ENCODE assay signal across 21 cellular contexts in genomic region chr16:82094942-82095540, GRCh38. TPM values are rescaled to one million over a fixed set of nuclear protein-coding genes. Genes with fewer than 3 reads are reported as not detected.
"Had no signal": no experiment of that assay in that cellular context is flagged by ENCODE, and none has a peak within 500 bp of the region (broad histone marks: within the 10 kb centered on the region; RNA-seq: fewer than 3 reads in every experiment).

No MANE protein-coding gene starts in this region.

- DNase-seq: activated CD4-positive, alpha-beta T cell treated with anti-CD3 and anti-CD28 coated beads for 1 hour; activated CD4-positive, alpha-beta T cell treated with anti-CD3 and anti-CD28 coated beads, Interleukin-2, amount 50 U/mL, for 1 hour; activated CD8-positive, alpha-beta T cell treated with anti-CD3 and anti-CD28 coated beads, Interleukin-2, amount 10 ng/mL, durations not matched to agents 7 days and 5 days; activated gamma-delta T cell treated with Interleukin-2 at 50 U/mL for 16 hours; activated T-cell treated with anti-CD3 and anti-CD28 coated beads, Interleukin-2, amount 50 U/mL, for 1 hour; aorta; effector memory CD4-positive, alpha-beta T cell; hippocampal formation; left cardiac atrium; midbrain; natural killer cell; ovary; stimulated activated CD4-positive, alpha-beta T cell treated with anti-CD3 and anti-CD28 coated beads, Interleukin-4, amount 100 ng/mL, for 24 hours; stimulated activated naive CD4-positive, alpha-beta T cell treated with Interleukin-2 at 50 U/mL for 16 hours; T-helper 1 cell; WERI-Rb-1 had no signal

- H3K27ac Mint-ChIP-seq: activated CD8-positive, alpha-beta T cell treated with anti-CD3 and anti-CD28 coated beads, Interleukin-2, amount 10 ng/mL, durations not matched to agents 7 days and 5 days; activated naive CD4-positive, alpha-beta T cell treated with anti-CD3 and anti-CD28 coated beads, Interleukin-2, amount 50 U/mL, for 72 hours; brain; natural killer cell; type B pancreatic cell had no signal

- H3K4me1 Mint-ChIP-seq: brain had no signal

- H3K9me3 Mint-ChIP-seq: activated naive CD4-positive, alpha-beta T cell treated with anti-CD3 and anti-CD28 coated beads, Interleukin-2, amount 50 U/mL, for 72 hours; natural killer cell; type B pancreatic cell had no signal

- H3K4me3 Mint-ChIP-seq: activated CD8-positive, alpha-beta T cell treated with anti-CD3 and anti-CD28 coated beads, Interleukin-2, amount 10 ng/mL, durations not matched to agents 7 days and 5 days; brain; natural killer cell; type B pancreatic cell had no signal

- H3K36me3 Mint-ChIP-seq: activated naive CD4-positive, alpha-beta T cell treated with anti-CD3 and anti-CD28 coated beads, Interleukin-2, amount 50 U/mL, for 72 hours; brain; natural killer cell; type B pancreatic cell had no signal

- H3K27me3 ChIP-seq: ovary had no signal

- H3K36me3 ChIP-seq: ovary, prostate gland, thoracic aorta, WERI-Rb-1 had no signal

- H3K9me3 ChIP-seq: prostate gland, thoracic aorta had no signal

- H3K4me3 ChIP-seq: ovary, prostate gland, thoracic aorta had no signal

- H3K4me1 ChIP-seq: prostate gland had no signal

- H3K27ac ChIP-seq: ovary, prostate gland, thoracic aorta, WERI-Rb-1 had no signal

RNA-seq across cellular contexts. Expression of gene HSD17B2, which starts 60.0 kb away (rescaled TPM):
- total RNA-seq: activated CD8-positive, alpha-beta T cell treated with anti-CD3 and anti-CD28 coated beads, Interleukin-2, amount 10 ng/mL, durations not matched to agents 7 days and 5 days; activated naive CD4-positive, alpha-beta T cell treated with anti-CD3 and anti-CD28 coated beads, Interleukin-2, amount 50 U/mL, for 72 hours; aorta; left cardiac atrium; natural killer cell; thoracic aorta had no signal
